8 cellular contexts compared by ENCODE assay signal in genomic region chr4:122732329-122733026, GRCh38. TPM values are rescaled to one million over a fixed set of nuclear protein-coding genes. Genes with fewer than 3 reads are reported as not detected.
DNase-seq lines count a peak whose midpoint lies in the region; ATAC-seq, FAIRE-seq and TF ChIP-seq lines count a peak whose summit lies in the region.

Gene BBS12, plus strand, starts transcription at chr4:122732704. Its CDS starts 9,189 bp downstream, at chr4:122741893.

- ATAC-seq in HG02852 (IDR thresholded peaks at IDR 0.05; ENCODE audit: unreplicated experiment) = peak; percentile 100

- TF ChIP-seq EP300 in tibial nerve (IDR thresholded peaks at IDR 0.05) = peak in 1 of 2 donors; percentile 67

- intact Hi-C loops in adrenal gland (cut with DNase I) (no loop called here), cardiac septum (cut with DNase I) (loop anchor here (2.0 kb wide), 1 partner anchor 190 kb away; the partner anchor contains the start of gene NUDT6)

- H3K4me2 ChIP-seq in parathyroid adenoma (ENCODE audit: low read length) = peak within 1 kb of the TSS; percentile 73

- peaks cover under 1% of the 10 kb centered on the region for H3K79me2 ChIP-seq in parathyroid adenoma

- TF ChIP-seq CTCF in adrenal gland (IDR thresholded peaks at IDR 0.05) = no peak
- TF ChIP-seq CTCF in parathyroid adenoma (IDR thresholded peaks at IDR 0.05) = peak; percentile 14
- peak in 4 of 5 experiments; percentile 19 to 52 (median 41) for TF ChIP-seq CTCF in tibial nerve (IDR thresholded peaks at IDR 0.05)

- H3K27me3 ChIP-seq in adrenal gland (no peaks in the 10 kb centered on the region), parathyroid adenoma (ENCODE audit: control insufficient read depth, insufficient read depth, low read length) (no peaks in the 10 kb centered on the region), tibial nerve (no peaks in the 10 kb centered on the region)

- no peaks in the 10 kb centered on the region for H3K9me3 ChIP-seq in adrenal gland (replicated peaks in 1 of 3)
- H3K9me3 ChIP-seq in parathyroid adenoma (ENCODE audit: control insufficient read depth, low read length) = no peaks in the 10 kb centered on the region
- H3K9me3 ChIP-seq in tibial nerve = peaks cover 0 to 4% (median 1%) of the 10 kb centered on the region in 4 donors

- H3K9ac ChIP-seq in parathyroid adenoma = peak within 1 kb of the TSS; percentile 78

- peaks cover 7 to 13% of the 10 kb centered on the region in 2 donors for H3K4me1 ChIP-seq in adrenal gland (replicated peaks in 1 of 2)
- no peaks in the 10 kb centered on the region for H3K4me1 ChIP-seq in parathyroid adenoma
- peaks cover 0 to 26% (median 9%) of the 10 kb centered on the region in 4 donors for H3K4me1 ChIP-seq in tibial nerve

- H3K36me3 ChIP-seq in adrenal gland (replicated peaks in 1 of 2) = no peaks in the 10 kb centered on the region
- H3K36me3 ChIP-seq in parathyroid adenoma (ENCODE audit: control insufficient read depth, insufficient read depth, low read length) = no peaks in the 10 kb centered on the region
- peaks cover 0 to 9% (median 0%) of the 10 kb centered on the region in 3 donors for H3K36me3 ChIP-seq in tibial nerve

- peak; percentile 92 for FAIRE-seq in GM12891 (lab: Jason Lieb, UNC)

- 0 to 1% (median 0%) methylated on average over 34 to 37 of the region's 37 CpGs for WGBS in adrenal gland, 4 donors
- WGBS in tibial nerve, 2 donors = 0 to 1% methylated on average over 26 to 36 of the region's 37 CpGs

- DNase-seq in GM12891 (ENCODE audit: insufficient read length, low spot score) = peak; percentile 81
- peak; percentile 99 for DNase-seq in NCI-H1436 (lab: John Stamatoyannopoulos, UW)
- DNase-seq in SW480 (ENCODE audit: low spot score) = peak; percentile 96
- DNase-seq in adrenal gland = peak; percentile 98 to 100 (median 99)
- peak; percentile 99 for DNase-seq in cardiac septum (ENCODE audit: low spot score)
- DNase-seq in tibial nerve (ENCODE audit: low spot score in 2 of 2) = peak; percentile 99 to 100

- H3K27ac ChIP-seq in adrenal gland (peak within 1 kb of the TSS; percentile 64 to 92 (median 76)), parathyroid adenoma (peak within 1 kb of the TSS; percentile 94), tibial nerve (peak within 1 kb of the TSS; percentile 35 to 89 (median 88))

- peak within 1 kb of the TSS; percentile 69 for H2AFZ ChIP-seq in parathyroid adenoma

- peak within 1 kb of the TSS in 3 of 4 donors; percentile 47 to 93 (median 59) for H3K4me3 ChIP-seq in adrenal gland
- peak within 1 kb of the TSS; percentile 96 for H3K4me3 ChIP-seq in parathyroid adenoma (ENCODE audit: low read depth, low read length)
- H3K4me3 ChIP-seq in tibial nerve = peak within 1 kb of the TSS; percentile 34 to 91 (median 70)

- no peak for TF ChIP-seq POLR2A in GM12891 (IDR thresholded peaks at IDR 0.05; ENCODE audit: low read depth, low read length)
- peak; percentile 29 to 56 for TF ChIP-seq POLR2A in adrenal gland (IDR thresholded peaks at IDR 0.05)
- peak in 1 of 2 donors; percentile 36 for TF ChIP-seq POLR2A in tibial nerve (IDR thresholded peaks at IDR 0.05)

TF ChIP-seq in GM12891, 5 proteins besides CTCF, POLR2A, EP300 and RAD21:
- TF ChIP-seq PAX5 (IDR thresholded peaks at IDR 0.05; ENCODE audit: insufficient read depth, low read length, severe bottlenecking) (no peak), TAF1 (IDR thresholded peaks at IDR 0.05; ENCODE audit: low read depth, low read length) (no peak), SPI1 (IDR thresholded peaks at IDR 0.05; ENCODE audit: low read depth, low read length) (0 out of 2 replicates have a peak, but pooled peaks have one; percentile 10)

RNA-seq across cellular contexts. Expression of gene BBS12, which starts in this region (rescaled TPM):
- 0.37 TPM for polyA plus RNA-seq in GM12891 (2012; ENCODE audit: low read depth, missing spikeins)
- total RNA-seq in adrenal gland (1 to 10 TPM; 2.8 to 7.8 (median 5.4) TPM), cardiac septum (3.1 TPM), tibial nerve (1 to 10 TPM; 2.9 to 6.7 (median 5.3) TPM)
- polyA plus RNA-seq in adrenal gland = 1 to 10 TPM; 1.5 to 7.8 (median 2.0) TPM

Comparison
In these comparisons a context has a peak if more than half of its experiments do, and no peak if none do; other contexts are left out.
1. Peak in every context shown above with its lines: DNase-seq, ATAC-seq, H3K4me3 ChIP-seq and H3K27ac ChIP-seq.
2. CTCF ChIP-seq: peak in parathyroid adenoma (single experiment) and tibial nerve (4 of 5); none in adrenal gland (0 of 6).